8 cellular contexts compared by ENCODE assay signal in genomic region chr21:32653326-32653901, GRCh38. TPM values are rescaled to one million over a fixed set of nuclear protein-coding genes. Genes with fewer than 3 reads are reported as not detected.
DNase-seq lines count a peak whose midpoint lies in the region; ATAC-seq, FAIRE-seq and TF ChIP-seq lines count a peak whose summit lies in the region.

No MANE protein-coding gene starts in this region.

- H3K4me3 ChIP-seq in NT2/D1 (ENCODE audit: insufficient read length, low read depth) = no peak overlapping the region

- H3K36me3 ChIP-seq in NT2/D1 (ENCODE audit: insufficient read depth, insufficient read length, low read length) = peaks cover 24% of the 10 kb centered on the region

- peak; percentile 98 for FAIRE-seq in H54 (lab: Jason Lieb, UNC)

- no TSS peak for BruUV-seq in MCF 10A (replicated peaks; lab: Mats Ljungman, UMichigan)

- peak; percentile 58 for TF ChIP-seq CTCF in MCF 10A (IDR thresholded peaks at IDR 0.05; ENCODE audit: unreplicated experiment)
- TF ChIP-seq CTCF in mesothelial cell of epicardium (IDR thresholded peaks at IDR 0.05; ENCODE audit: unreplicated experiment) = peak; percentile 42

- H3K9ac ChIP-seq in NT2/D1 (ENCODE audit: insufficient read length, low read depth) = no peak overlapping the region

- H3K36me3 Mint-ChIP-seq in MCF 10A (ENCODE audit: insufficient read depth, unreplicated experiment) = peaks cover 11% of the 10 kb centered on the region
- H3K36me3 Mint-ChIP-seq in mesothelial cell of epicardium = peaks cover 2% of the 10 kb centered on the region
- peaks cover 30% of the 10 kb centered on the region for H3K36me3 Mint-ChIP-seq in T-helper 2 cell treated with Interferon-gamma antibody and Interleukin-4, amounts not matched to agents 5 μg/mL and 100 μg/mL, for 36 hours (ENCODE audit: low read depth)

- H3K4me1 ChIP-seq in NT2/D1 (ENCODE audit: insufficient read depth, insufficient read length) = no peaks in the 10 kb centered on the region

- H3K4me1 Mint-ChIP-seq in MCF 10A (ENCODE audit: insufficient read depth, unreplicated experiment) (no peaks in the 10 kb centered on the region), mesothelial cell of epicardium (no peaks in the 10 kb centered on the region)
- H3K4me1 Mint-ChIP-seq in T-helper 2 cell treated with Interferon-gamma antibody and Interleukin-4, amounts not matched to agents 5 μg/mL and 100 μg/mL, for 36 hours (ENCODE audit: low read depth) = peaks cover 10% of the 10 kb centered on the region

- H3K9me3 Mint-ChIP-seq in MCF 10A (ENCODE audit: unreplicated experiment) (no peaks in the 10 kb centered on the region), mesothelial cell of epicardium (no peaks in the 10 kb centered on the region)
- H3K9me3 Mint-ChIP-seq in T-helper 2 cell treated with Interferon-gamma antibody and Interleukin-4, amounts not matched to agents 5 μg/mL and 100 μg/mL, for 36 hours = peaks cover 3% of the 10 kb centered on the region

- TF ChIP-seq POLR2A in H54 (IDR thresholded peaks at IDR 0.05; ENCODE audit: low read depth, low read length) = no peak

- DNase-seq in EH (ENCODE audit: low read depth) (peak; percentile 29), H54 (ENCODE audit: insufficient read length, low spot score) (peak; percentile 38), NT2/D1 (ENCODE audit: low read depth, low spot score) (peak; percentile 40), MCF 10A (ENCODE audit: unreplicated experiment) (peak; percentile 27), mesothelial cell of epicardium (ENCODE audit: low spot score in 2 of 2, unreplicated experiment in 2 of 2) (no peak)
- no peak for DNase-seq in T-helper 2 cell treated with Interferon-gamma antibody and Interleukin-4, amounts not matched to agents 5 μg/mL and 100 μg/mL, for 36 hours (ENCODE audit: low spot score)

- POLR2A ChIA-PET in MCF 10A (lab: Yijun Ruan, JAX) = no interaction called here

- no peaks in the 10 kb centered on the region for H3K27me3 ChIP-seq in NT2/D1 (ENCODE audit: insufficient read depth, insufficient read length)

- H3K9me3 ChIP-seq in NT2/D1 (ENCODE audit: insufficient read depth, low read length) = peaks cover 9% of the 10 kb centered on the region; the same call in 1 of the 2 replicates

- ATAC-seq in GM18519 (IDR thresholded peaks at IDR 0.05; ENCODE audit: low FRiP score, unreplicated experiment) = no peak
- no peak for ATAC-seq in HG03565 (IDR thresholded peaks at IDR 0.05; ENCODE audit: unreplicated experiment)

- CTCF ChIA-PET in MCF 10A (lab: Yijun Ruan, JAX) = interaction anchor here (0.6 to 1.1 kb wide), 8 partner anchors 11 to 376 kb away, joined by 3 to 7 read pairs (median 3); no protein-coding TSS in a partner anchor

- H3K27ac Mint-ChIP-seq in MCF 10A (ENCODE audit: low read depth, unreplicated experiment) (no peak overlapping the region), mesothelial cell of epicardium (no peak overlapping the region)
- no peak overlapping the region for H3K27ac Mint-ChIP-seq in T-helper 2 cell treated with Interferon-gamma antibody and Interleukin-4, amounts not matched to agents 5 μg/mL and 100 μg/mL, for 36 hours

- H3K27me3 Mint-ChIP-seq in MCF 10A (ENCODE audit: insufficient read depth, unreplicated experiment) = no peaks in the 10 kb centered on the region
- no peaks in the 10 kb centered on the region for H3K27me3 Mint-ChIP-seq in mesothelial cell of epicardium (ENCODE audit: low read depth)
- H3K27me3 Mint-ChIP-seq in T-helper 2 cell treated with Interferon-gamma antibody and Interleukin-4, amounts not matched to agents 5 μg/mL and 100 μg/mL, for 36 hours (ENCODE audit: low read depth) = no peaks in the 10 kb centered on the region

- intact Hi-C loops in MCF 10A (cut with micrococcal nuclease) = loop anchor here (1.0 kb wide), 1 partner anchor 173 kb away; no protein-coding TSS in a partner anchor

- no peak overlapping the region for H3K4me3 Mint-ChIP-seq in MCF 10A (ENCODE audit: unreplicated experiment)
- no peak overlapping the region for H3K4me3 Mint-ChIP-seq in mesothelial cell of epicardium
- H3K4me3 Mint-ChIP-seq in T-helper 2 cell treated with Interferon-gamma antibody and Interleukin-4, amounts not matched to agents 5 μg/mL and 100 μg/mL, for 36 hours = no peak overlapping the region

RNA-seq across cellular contexts. Expression of gene CFAP298, which starts 41.2 kb away (rescaled TPM):
- total RNA-seq in MCF 10A (2022) = 52.7 and 54.2 TPM in 2 replicates
- total RNA-seq in mesothelial cell of epicardium = 29.4 to 33.0 TPM (median 30.4 TPM) in 3 replicates

Comparison
In these comparisons a context has a peak if more than half of its experiments do, and no peak if none do; other contexts are left out.
1. DNase-seq: peak in EH (single experiment), H54 (single experiment), NT2/D1 (single experiment) and MCF 10A (single experiment); none in mesothelial cell of epicardium (0 of 2) and T-helper 2 cell treated with Interferon-gamma antibody and Interleukin-4, amounts not matched to agents 5 μg/mL and 100 μg/mL, for 36 hours (single experiment).